Comparison of ENCODE assay signal across 1 cellular context in the genomic region with DNA sequence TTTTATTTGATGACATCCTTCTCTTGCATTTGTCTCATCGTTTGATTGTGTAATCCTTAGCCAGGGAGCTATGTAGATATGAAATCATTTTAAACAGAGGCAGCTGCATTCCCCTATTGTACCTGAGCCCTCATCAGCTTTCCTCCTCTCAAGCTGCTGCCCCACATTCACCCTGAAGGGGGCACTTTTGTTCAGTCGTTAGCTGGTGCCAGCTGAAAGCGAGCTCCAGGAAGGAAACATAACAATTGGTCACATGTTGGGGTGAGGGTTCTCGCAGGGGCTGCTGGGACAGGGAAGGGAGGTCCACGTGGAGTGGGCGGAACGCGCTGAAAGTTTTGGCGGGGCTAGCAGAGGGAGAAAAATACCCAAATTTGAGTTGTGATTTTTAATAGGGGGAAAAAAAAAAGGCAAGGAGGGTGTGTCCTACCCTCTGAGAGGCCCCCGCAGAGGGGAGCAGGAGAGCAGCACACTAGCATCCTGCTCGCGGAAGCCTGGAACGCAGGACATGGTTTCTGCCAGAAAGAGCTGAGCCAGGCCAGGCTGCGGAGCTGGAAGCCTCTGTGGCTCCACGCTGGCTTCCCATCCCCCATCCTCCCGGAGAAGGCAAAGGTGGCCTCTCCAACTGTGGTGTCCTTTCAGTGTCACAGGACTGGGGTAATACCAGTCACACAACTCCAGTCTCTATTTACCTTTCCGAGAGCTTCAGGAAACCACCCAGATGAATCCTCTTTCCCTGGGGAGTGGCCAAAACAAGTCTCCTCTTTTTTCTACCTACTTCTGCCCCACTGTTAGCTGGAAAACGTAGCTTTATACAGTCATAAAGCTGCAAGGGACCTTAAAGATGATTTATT.
TF ChIP-seq lines count a peak whose summit lies in the region.

No MANE protein-coding gene starts in this region.

TF ChIP-seq in HepG2, 621 proteins besides CTCF, POLR2A, EP300 and RAD21 (continues in another document):
- TF ChIP-seq NFE2 (CRISPR knock-in tag; IDR thresholded peaks at IDR 0.05) (no peak), ZNF747 (CRISPR knock-in tag; IDR thresholded peaks at IDR 0.05; ENCODE audit: borderline replicate concordance) (peak; percentile 69; the same call in 1 of the 2 replicates), PRDM10 (CRISPR knock-in tag; IDR thresholded peaks at IDR 0.05; ENCODE audit: low read depth) (peak; percentile 56), ZNF766 (CRISPR knock-in tag; IDR thresholded peaks at IDR 0.05; ENCODE audit: borderline replicate concordance) (peak; percentile 95), ZFY (CRISPR knock-in tag; IDR thresholded peaks at IDR 0.05) (peak; percentile 73), PATZ1 (CRISPR knock-in tag; IDR thresholded peaks at IDR 0.05) (peak; percentile 54), THAP11 (CRISPR knock-in tag; IDR thresholded peaks at IDR 0.05) (peak; percentile 89), PCBP2 (optimal IDR thresholded peaks at IDR 0.05; ENCODE audit: low read depth, low read length, poor library complexity, severe bottlenecking) (no peak), EZH2 (conservative IDR thresholded peaks at IDR 0.05; ENCODE audit: low read depth, low read length) (no peak), ZNF879 (CRISPR knock-in tag; IDR thresholded peaks at IDR 0.05) (no peak), ZNF234 (CRISPR knock-in tag; conservative IDR thresholded peaks at IDR 0.05) (no peak), HCFC1 (IDR thresholded peaks at IDR 0.05; ENCODE audit: low read depth, low read length) (peak; percentile 6; the same call in 1 of the 2 replicates), SNAPC5 (CRISPR knock-in tag; IDR thresholded peaks at IDR 0.05; ENCODE audit: borderline replicate concordance) (no peak; the same call in 1 of the 2 replicates), BHLHE40 (IDR thresholded peaks at IDR 0.05; ENCODE audit: low read length) (peak; percentile 60), ZNF569 (CRISPR knock-in tag; IDR thresholded peaks at IDR 0.05; ENCODE audit: borderline replicate concordance) (no peak), ZNF407 (CRISPR knock-in tag; IDR thresholded peaks at IDR 0.05; ENCODE audit: not compliant biosample characterization) (peak; percentile 93), TBL1XR1 (IDR thresholded peaks at IDR 0.05; ENCODE audit: borderline replicate concordance, low read length, partially characterized antibody) (peak; percentile 41), ZNF367 (CRISPR knock-in tag; IDR thresholded peaks at IDR 0.05; ENCODE audit: borderline replicate concordance) (no peak), KLF15 (CRISPR knock-in tag; IDR thresholded peaks at IDR 0.05; ENCODE audit: borderline replicate concordance) (peak; percentile 82; the same call in 1 of the 2 replicates), LCORL (IDR thresholded peaks at IDR 0.05) (no peak), LCORL (CRISPR knock-in tag; IDR thresholded peaks at IDR 0.05) (peak; percentile 81; the same call in 1 of the 2 replicates), DNMT3B (CRISPR knock-in tag; conservative IDR thresholded peaks at IDR 0.05) (0 out of 2 replicates have a peak, but pooled peaks have one; percentile 65), ELF4 (CRISPR knock-in tag; IDR thresholded peaks at IDR 0.05; ENCODE audit: borderline replicate concordance) (peak; percentile 59; the same call in 1 of the 2 replicates), HNF4A (CRISPR knock-in tag; IDR thresholded peaks at IDR 0.05) (peak; percentile 63), ZNF513 (CRISPR knock-in tag; conservative IDR thresholded peaks at IDR 0.05) (no peak), IRX3 (CRISPR knock-in tag; IDR thresholded peaks at IDR 0.05; ENCODE audit: borderline replicate concordance, low read depth) (peak; percentile 62; the same call in 1 of the 2 replicates), ZNF788 (CRISPR knock-in tag; IDR thresholded peaks at IDR 0.05; ENCODE audit: borderline replicate concordance) (peak; percentile 88)
- TF ChIP-seq, protein P1, sequence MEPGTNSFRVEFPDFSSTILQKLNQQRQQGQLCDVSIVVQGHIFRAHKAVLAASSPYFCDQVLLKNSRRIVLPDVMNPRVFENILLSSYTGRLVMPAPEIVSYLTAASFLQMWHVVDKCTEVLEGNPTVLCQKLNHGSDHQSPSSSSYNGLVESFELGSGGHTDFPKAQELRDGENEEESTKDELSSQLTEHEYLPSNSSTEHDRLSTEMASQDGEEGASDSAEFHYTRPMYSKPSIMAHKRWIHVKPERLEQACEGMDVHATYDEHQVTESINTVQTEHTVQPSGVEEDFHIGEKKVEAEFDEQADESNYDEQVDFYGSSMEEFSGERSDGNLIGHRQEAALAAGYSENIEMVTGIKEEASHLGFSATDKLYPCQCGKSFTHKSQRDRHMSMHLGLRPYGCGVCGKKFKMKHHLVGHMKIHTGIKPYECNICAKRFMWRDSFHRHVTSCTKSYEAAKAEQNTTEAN (CRISPR knock-in tag; conservative IDR thresholded peaks at IDR 0.05) = peak; percentile 74
- TF ChIP-seq, protein P2, sequence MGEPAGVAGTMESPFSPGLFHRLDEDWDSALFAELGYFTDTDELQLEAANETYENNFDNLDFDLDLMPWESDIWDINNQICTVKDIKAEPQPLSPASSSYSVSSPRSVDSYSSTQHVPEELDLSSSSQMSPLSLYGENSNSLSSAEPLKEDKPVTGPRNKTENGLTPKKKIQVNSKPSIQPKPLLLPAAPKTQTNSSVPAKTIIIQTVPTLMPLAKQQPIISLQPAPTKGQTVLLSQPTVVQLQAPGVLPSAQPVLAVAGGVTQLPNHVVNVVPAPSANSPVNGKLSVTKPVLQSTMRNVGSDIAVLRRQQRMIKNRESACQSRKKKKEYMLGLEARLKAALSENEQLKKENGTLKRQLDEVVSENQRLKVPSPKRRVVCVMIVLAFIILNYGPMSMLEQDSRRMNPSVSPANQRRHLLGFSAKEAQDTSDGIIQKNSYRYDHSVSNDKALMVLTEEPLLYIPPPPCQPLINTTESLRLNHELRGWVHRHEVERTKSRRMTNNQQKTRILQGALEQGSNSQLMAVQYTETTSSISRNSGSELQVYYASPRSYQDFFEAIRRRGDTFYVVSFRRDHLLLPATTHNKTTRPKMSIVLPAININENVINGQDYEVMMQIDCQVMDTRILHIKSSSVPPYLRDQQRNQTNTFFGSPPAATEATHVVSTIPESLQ (CRISPR knock-in tag; conservative IDR thresholded peaks at IDR 0.05) = no peak
- TF ChIP-seq, protein P3, sequence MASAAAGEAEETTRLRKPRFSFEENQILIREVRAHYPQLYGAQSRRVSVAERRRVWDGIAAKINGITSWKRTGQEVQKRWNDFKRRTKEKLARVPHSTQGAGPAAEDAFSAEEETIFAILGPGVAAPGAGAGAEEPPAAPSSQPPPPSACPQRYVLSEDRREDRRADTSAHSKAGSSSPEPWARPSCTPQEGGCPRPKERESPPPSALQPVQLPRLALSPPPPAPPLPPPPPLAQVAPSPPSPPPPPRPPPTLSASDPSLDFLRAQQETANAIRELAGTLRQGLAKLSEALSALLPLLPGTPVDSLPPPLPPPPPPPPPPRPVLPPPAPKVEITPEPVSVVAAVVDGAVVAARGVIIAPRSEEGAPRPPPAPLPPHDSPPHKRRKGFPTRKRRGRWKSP (CRISPR knock-in tag; IDR thresholded peaks at IDR 0.05) = peak; percentile 77; the same call in 1 of the 2 replicates
